Comparison of ENCODE assay signal across 6 cellular contexts in genomic region chr17:5075472-5075871, GRCh38. TPM values are rescaled to one million over a fixed set of nuclear protein-coding genes. Genes with fewer than 3 reads are reported as not detected.
"Had no signal": no experiment of that assay in that cellular context is flagged by ENCODE, and none has a peak within 500 bp of the region (broad histone marks: within the 10 kb centered on the region; RNA-seq: fewer than 3 reads in every experiment).

No MANE protein-coding gene starts in this region.

RNA-seq across cellular contexts. Expression of gene ZFP3, which starts 2.8 kb away (rescaled TPM):
- total RNA-seq: MCF 10A, NCI-H460, SK-MEL-5 had no signal

RNA-seq across cellular contexts. Expression of gene SLC52A1, which starts 40.2 kb away (rescaled TPM):
- total RNA-seq: aorta, body of pancreas, MCF 10A, SK-MEL-5 had no signal

RNA-seq across cellular contexts. Expression of gene USP6, which starts 40.4 kb away (rescaled TPM):
- total RNA-seq: body of pancreas, bronchial epithelial cell, MCF 10A, NCI-H460, SK-MEL-5 had no signal
